In genomic region chr14:34548472-34548981, GRCh38 we compare ENCODE assay signal across 1 cellular context.
TF ChIP-seq lines count a peak whose summit lies in the region.

No MANE protein-coding gene starts in this region.

TF ChIP-seq in GM23338, 12 proteins besides CTCF, POLR2A, EP300 and RAD21 (continued from another document):
- TF ChIP-seq, protein P1, sequence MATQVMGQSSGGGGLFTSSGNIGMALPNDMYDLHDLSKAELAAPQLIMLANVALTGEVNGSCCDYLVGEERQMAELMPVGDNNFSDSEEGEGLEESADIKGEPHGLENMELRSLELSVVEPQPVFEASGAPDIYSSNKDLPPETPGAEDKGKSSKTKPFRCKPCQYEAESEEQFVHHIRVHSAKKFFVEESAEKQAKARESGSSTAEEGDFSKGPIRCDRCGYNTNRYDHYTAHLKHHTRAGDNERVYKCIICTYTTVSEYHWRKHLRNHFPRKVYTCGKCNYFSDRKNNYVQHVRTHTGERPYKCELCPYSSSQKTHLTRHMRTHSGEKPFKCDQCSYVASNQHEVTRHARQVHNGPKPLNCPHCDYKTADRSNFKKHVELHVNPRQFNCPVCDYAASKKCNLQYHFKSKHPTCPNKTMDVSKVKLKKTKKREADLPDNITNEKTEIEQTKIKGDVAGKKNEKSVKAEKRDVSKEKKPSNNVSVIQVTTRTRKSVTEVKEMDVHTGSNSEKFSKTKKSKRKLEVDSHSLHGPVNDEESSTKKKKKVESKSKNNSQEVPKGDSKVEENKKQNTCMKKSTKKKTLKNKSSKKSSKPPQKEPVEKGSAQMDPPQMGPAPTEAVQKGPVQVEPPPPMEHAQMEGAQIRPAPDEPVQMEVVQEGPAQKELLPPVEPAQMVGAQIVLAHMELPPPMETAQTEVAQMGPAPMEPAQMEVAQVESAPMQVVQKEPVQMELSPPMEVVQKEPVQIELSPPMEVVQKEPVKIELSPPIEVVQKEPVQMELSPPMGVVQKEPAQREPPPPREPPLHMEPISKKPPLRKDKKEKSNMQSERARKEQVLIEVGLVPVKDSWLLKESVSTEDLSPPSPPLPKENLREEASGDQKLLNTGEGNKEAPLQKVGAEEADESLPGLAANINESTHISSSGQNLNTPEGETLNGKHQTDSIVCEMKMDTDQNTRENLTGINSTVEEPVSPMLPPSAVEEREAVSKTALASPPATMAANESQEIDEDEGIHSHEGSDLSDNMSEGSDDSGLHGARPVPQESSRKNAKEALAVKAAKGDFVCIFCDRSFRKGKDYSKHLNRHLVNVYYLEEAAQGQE (IDR thresholded peaks at IDR 0.05; ENCODE audit: unreplicated experiment): no peak
- TF ChIP-seq POLR2AphosphoS5 (IDR thresholded peaks at IDR 0.05; ENCODE audit: low read depth): no peak
- no peak for TF ChIP-seq ZNF114 (CRISPR knock-in tag; IDR thresholded peaks at IDR 0.05)
- TF ChIP-seq ZNF462 (CRISPR knock-in tag; IDR thresholded peaks at IDR 0.05): no peak
- TF ChIP-seq ETS1 (IDR thresholded peaks at IDR 0.05): no peak
- TF ChIP-seq CREB1 (CRISPR knock-in tag; IDR thresholded peaks at IDR 0.05; ENCODE audit: low read depth): no peak
- TF ChIP-seq EZH2phosphoT487 (IDR thresholded peaks at IDR 0.05; ENCODE audit: unreplicated experiment): no peak
- no peak for TF ChIP-seq NANOG (IDR thresholded peaks at IDR 0.05; ENCODE audit: borderline replicate concordance)
- no peak for TF ChIP-seq STAT1 (IDR thresholded peaks at IDR 0.05; ENCODE audit: unreplicated experiment)
- no peak for TF ChIP-seq EZH2 (IDR thresholded peaks at IDR 0.05; ENCODE audit: low read depth, unreplicated experiment)
TF ChIP-seq in GM23338: peak in this region for 0.
